16 cellular contexts compared by ENCODE assay signal in genomic region chr12:86186449-86186848, GRCh38.
A peak's percentile ranks its signal among the peaks of the same experiment; 100 is the strongest.
DNase-seq lines count a peak whose midpoint lies in the region; ATAC-seq, FAIRE-seq and TF ChIP-seq lines count a peak whose summit lies in the region.
"Had no signal": no experiment of that assay in that cellular context is flagged by ENCODE, and none has a peak within 500 bp of the region (broad histone marks: within the 10 kb centered on the region; RNA-seq: fewer than 3 reads in every experiment).

No MANE protein-coding gene starts in this region.

- H2AK9ac ChIP-seq in IMR-90 (replicated peaks; ENCODE audit: low read depth, low read length, poor library complexity) = no peak overlapping the region

- dilution Hi-C loops in IMR-90 (cut with HindIII; ENCODE audit: low sequenced_read_pairs, unreplicated experiment) = no loop called here
- dilution Hi-C loops in keratinocyte (cut with MboI; ENCODE audit: extremely low pct_ligation_motif_present, low sequenced_read_pairs) = no loop called here

- H2BK120ac ChIP-seq in IMR-90 (ENCODE audit: low read depth, low read length) = no peak overlapping the region

- H3K9me3 ChIP-seq in IMR-90 (ENCODE audit: control insufficient read depth, insufficient read depth, low read length) (no peaks in the 10 kb centered on the region), keratinocyte (ENCODE audit: control insufficient read depth, low read depth, low read length) (no peaks in the 10 kb centered on the region), suprapubic skin (no peaks in the 10 kb centered on the region)

- no peak overlapping the region for H3K14ac ChIP-seq in IMR-90 (replicated peaks; ENCODE audit: low read depth, low read length)

- H2BK15ac ChIP-seq in IMR-90 (ENCODE audit: low read depth, low read length) = no peak overlapping the region

- no peak overlapping the region for H3K56ac ChIP-seq in IMR-90 (ENCODE audit: extremely low read depth, insufficient read depth, low read length)

- no peak overlapping the region for H3K9ac ChIP-seq in IMR-90 (ENCODE audit: low read depth, low read length)
- H3K9ac ChIP-seq in keratinocyte (ENCODE audit: control insufficient read depth, extremely low read depth, insufficient read depth, low read length) = no peak overlapping the region

- H3K27me3 ChIP-seq in IMR-90 (ENCODE audit: control insufficient read depth, insufficient read depth, low read length) = no peaks in the 10 kb centered on the region
- H3K27me3 ChIP-seq in keratinocyte (ENCODE audit: control insufficient read depth, extremely low read depth, insufficient read depth, low read length) = no peaks in the 10 kb centered on the region
- H3K27me3 ChIP-seq in suprapubic skin = no peaks in the 10 kb centered on the region

- TF ChIP-seq POLR2A in IMR-90 (IDR thresholded peaks at IDR 0.05; ENCODE audit: low read depth, low read length) (no peak), suprapubic skin (IDR thresholded peaks at IDR 0.05) (no peak)

- H3K79me2 ChIP-seq in keratinocyte (ENCODE audit: control insufficient read depth, insufficient read depth, low read length) = no peaks in the 10 kb centered on the region

- H3K4me3 ChIP-seq in IMR-90 (ENCODE audit: insufficient read depth, low read depth, low read length) (no peak overlapping the region), keratinocyte (ENCODE audit: control insufficient read depth in 2 of 3, extremely low read depth in 1 of 3, insufficient read depth in 2 of 3, low read depth in 1 of 3, low read length in 3 of 3) (no peak overlapping the region), suprapubic skin (no peak overlapping the region)

- intact Hi-C loops in IMR-90 (cut with micrococcal nuclease) = no loop called here

- CTCF ChIA-PET in IMR-90 (lab: Yijun Ruan, JAX) = interaction anchor here (0.7 kb wide), 1 partner anchor 10 kb away, joined by 3 read pairs; no protein-coding TSS in a partner anchor

- H2BK20ac ChIP-seq in IMR-90 (ENCODE audit: low read depth, low read length) = no peak overlapping the region

- H4K20me1 ChIP-seq in IMR-90 (ENCODE audit: insufficient read depth, low read length) (no peaks in the 10 kb centered on the region), keratinocyte (ENCODE audit: control insufficient read depth, extremely low read depth, insufficient read depth, low read length) (no peaks in the 10 kb centered on the region)

- no peak overlapping the region for H2AFZ ChIP-seq in IMR-90 (replicated peaks; ENCODE audit: low read length, poor library complexity)
- peak overlapping the region; percentile 2 for H2AFZ ChIP-seq in keratinocyte (ENCODE audit: control insufficient read depth, low read length)

- H3K27ac ChIP-seq in IMR-90 (ENCODE audit: insufficient read depth, low read length) (no peak overlapping the region), keratinocyte (ENCODE audit: control insufficient read depth, insufficient read depth, low read length) (no peak overlapping the region), suprapubic skin (no peak overlapping the region), substantia nigra (ENCODE audit: low read depth, low read length, poor library complexity, severe bottlenecking) (no peak overlapping the region)

- TF ChIP-seq EP300 in suprapubic skin (IDR thresholded peaks at IDR 0.05) = no peak

- no peak overlapping the region for H4K91ac ChIP-seq in IMR-90 (ENCODE audit: insufficient read depth, low read depth, low read length)

- H3K4me1 ChIP-seq in IMR-90 (ENCODE audit: control insufficient read depth, insufficient read depth, low read length) (no peaks in the 10 kb centered on the region), keratinocyte (ENCODE audit: control insufficient read depth, extremely low read depth, insufficient read depth, low read length) (no peaks in the 10 kb centered on the region), suprapubic skin (no peaks in the 10 kb centered on the region)

- no peak overlapping the region for H3K4ac ChIP-seq in IMR-90 (ENCODE audit: low read depth, low read length)

- H3K9me1 ChIP-seq in IMR-90 (ENCODE audit: insufficient read depth, low read length) = no peaks in the 10 kb centered on the region
- H3K9me1 ChIP-seq in keratinocyte (ENCODE audit: control insufficient read depth, extremely low read depth, insufficient read depth, low read length) = no peaks in the 10 kb centered on the region

- DNase-seq in D721Med (ENCODE audit: insufficient read length, low spot score) (no peak), IMR-90 (peak; percentile 14), amniotic epithelial cell (ENCODE audit: low read depth) (peak; percentile 49), keratinocyte (ENCODE audit: low read depth, low spot score) (no peak), dedifferentiated amniotic fluid mesenchymal stem cell (ENCODE audit: extremely low spot score) (no peak), suprapubic skin (ENCODE audit: low spot score in 2 of 2) (no peak), substantia nigra (lab: John Stamatoyannopoulos, UW) (no peak)
- DNase-seq in effector CD4-positive, alpha-beta T cell = no peak
- DNase-seq: activated CD4-positive, CD25-positive, alpha-beta regulatory T cell; activated CD8-positive, alpha-beta memory T cell treated with anti-CD3 and anti-CD28 coated beads, Interleukin-2, amount 50 U/mL, for 4 hours; C1 segment of cervical spinal cord; central memory CD4-positive, alpha-beta T cell; left colon; NCI-H1436; NCI-H446 treated with DMSO at 0.1 percent for 48 hours had no signal

- POLR2A ChIA-PET in IMR-90 (lab: Charles Lee; ENCODE audit: unreplicated experiment) = interaction anchor here (0.7 kb wide), 1 partner anchor 1807 kb away, joined by 3 read pairs; no protein-coding TSS in a partner anchor

- TF ChIP-seq CTCF in D721Med (IDR thresholded peaks at IDR 0.05; ENCODE audit: insufficient read depth, missing control alignments) = peak; percentile 15
- TF ChIP-seq CTCF in IMR-90 (conservative IDR thresholded peaks at IDR 0.05; ENCODE audit: low read depth, low read length) = peak; percentile 29
- TF ChIP-seq CTCF in keratinocyte (optimal IDR thresholded peaks at IDR 0.05 in 1 of 3, IDR thresholded peaks at IDR 0.05 in 1 of 3, conservative IDR thresholded peaks at IDR 0.05 in 1 of 3; ENCODE audit: extremely low read depth in 1 of 3, insufficient read depth in 2 of 3, low read length in 3 of 3) = peak in 2 of 3 experiments; percentile 38 to 55
- no peak for TF ChIP-seq CTCF in suprapubic skin (IDR thresholded peaks at IDR 0.05)

- FAIRE-seq in D721Med (lab: Jason Lieb, UNC) (no peak), keratinocyte (lab: Jason Lieb, UNC) (peak; percentile 70)

- no TSS peak for BruUV-seq in IMR-90 (replicated peaks; lab: Mats Ljungman, UMichigan)

- H2AK5ac ChIP-seq in IMR-90 (ENCODE audit: low read depth, low read length) = no peak overlapping the region

- H3K36me3 ChIP-seq in IMR-90 (ENCODE audit: control insufficient read depth, insufficient read depth, low read length) = no peaks in the 10 kb centered on the region
- no peaks in the 10 kb centered on the region for H3K36me3 ChIP-seq in keratinocyte (ENCODE audit: control insufficient read depth in 2 of 2, extremely low read depth in 1 of 2, insufficient read depth in 2 of 2, low read length in 2 of 2)
- no peaks in the 10 kb centered on the region for H3K36me3 ChIP-seq in suprapubic skin

- no peak overlapping the region for H3K23ac ChIP-seq in IMR-90 (ENCODE audit: low read depth, low read length)

- H3K4me2 ChIP-seq in IMR-90 (ENCODE audit: low read depth, low read length) (no peak overlapping the region), keratinocyte (ENCODE audit: control insufficient read depth, extremely low read depth, insufficient read depth, low read depth, low read length) (no peak overlapping the region)

- ATAC-seq in IMR-90 (ENCODE audit: low read depth) = no peak
- ATAC-seq: activated naive CD4-positive, alpha-beta T cell treated with anti-CD3 and anti-CD28 coated beads, Interleukin-2, amount 50 U/mL, for 72 hours; left colon had no signal

- in situ Hi-C loops in IMR-90 (cut with MboI; ENCODE audit: low sequenced_read_pairs) = no loop called here

- TF ChIP-seq RAD21 in IMR-90 (IDR thresholded peaks at IDR 0.05; ENCODE audit: low read length) = 0 out of 2 replicates have a peak, but pooled peaks have one; percentile 4

- H4K5ac ChIP-seq in IMR-90 (ENCODE audit: low read depth, low read length) = no peak overlapping the region

- no peaks in the 10 kb centered on the region for H3K79me1 ChIP-seq in IMR-90 (ENCODE audit: low read depth in 1 of 2, low read length in 2 of 2)

- no peak overlapping the region for H2BK5ac ChIP-seq in IMR-90 (ENCODE audit: low read depth, low read length, poor library complexity, severe bottlenecking)

- H3K18ac ChIP-seq in IMR-90 (ENCODE audit: low read depth, low read length) = no peak overlapping the region

- H4K8ac ChIP-seq in IMR-90 (ENCODE audit: low read depth in 2 of 2, low read length in 2 of 2) = no peak overlapping the region

- WGBS in IMR-90 (ENCODE audit: extremely low coverage in 2 of 2, insufficient read length in 1 of 2), 2 experiments = no CpG with 5 or more reads among the region's 2 CpGs
- 65% methylated on average over 2 of the region's 2 CpGs for WGBS in suprapubic skin

TF ChIP-seq in IMR-90, 13 proteins besides CTCF, POLR2A, EP300 and RAD21:
- TF ChIP-seq MXI1 (IDR thresholded peaks at IDR 0.05; ENCODE audit: borderline replicate concordance, low read depth, low read length) = no peak
- TF ChIP-seq BHLHE40 (IDR thresholded peaks at IDR 0.05; ENCODE audit: low read depth, low read length) = no peak
- no peak for TF ChIP-seq MAFK (IDR thresholded peaks at IDR 0.05; ENCODE audit: low read depth, low read length)
- TF ChIP-seq MAZ (IDR thresholded peaks at IDR 0.05; ENCODE audit: borderline replicate concordance, low read depth, low read length) = no peak
- TF ChIP-seq, protein P1, sequence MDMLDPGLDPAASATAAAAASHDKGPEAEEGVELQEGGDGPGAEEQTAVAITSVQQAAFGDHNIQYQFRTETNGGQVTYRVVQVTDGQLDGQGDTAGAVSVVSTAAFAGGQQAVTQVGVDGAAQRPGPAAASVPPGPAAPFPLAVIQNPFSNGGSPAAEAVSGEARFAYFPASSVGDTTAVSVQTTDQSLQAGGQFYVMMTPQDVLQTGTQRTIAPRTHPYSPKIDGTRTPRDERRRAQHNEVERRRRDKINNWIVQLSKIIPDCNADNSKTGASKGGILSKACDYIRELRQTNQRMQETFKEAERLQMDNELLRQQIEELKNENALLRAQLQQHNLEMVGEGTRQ (IDR thresholded peaks at IDR 0.05; ENCODE audit: low read depth, low read length) = no peak
- TF ChIP-seq NFE2L2 (IDR thresholded peaks at IDR 0.05; ENCODE audit: low read depth, low read length) = no peak
- TF ChIP-seq SMC3 (IDR thresholded peaks at IDR 0.05; ENCODE audit: low read depth, low read length) = no peak
- TF ChIP-seq RFX5 (IDR thresholded peaks at IDR 0.05; ENCODE audit: low read depth, low read length) = no peak
- TF ChIP-seq CEBPB (IDR thresholded peaks at IDR 0.05; ENCODE audit: low read depth, low read length) = no peak

Comparison
In these comparisons a context has a peak if more than half of its experiments do, and no peak if none do; other contexts are left out.
1. DNase-seq: peak in IMR-90 (single experiment) and amniotic epithelial cell (single experiment); none in D721Med (single experiment), keratinocyte (single experiment), dedifferentiated amniotic fluid mesenchymal stem cell (single experiment), effector CD4-positive, alpha-beta T cell (single experiment), suprapubic skin (0 of 2) and substantia nigra (0 of 49).
2. CTCF ChIP-seq: peak in D721Med (single experiment), IMR-90 (single experiment) and keratinocyte (2 of 3); none in suprapubic skin (0 of 2).